ENCODE assay signal across 20 cellular contexts in the genomic region with DNA sequence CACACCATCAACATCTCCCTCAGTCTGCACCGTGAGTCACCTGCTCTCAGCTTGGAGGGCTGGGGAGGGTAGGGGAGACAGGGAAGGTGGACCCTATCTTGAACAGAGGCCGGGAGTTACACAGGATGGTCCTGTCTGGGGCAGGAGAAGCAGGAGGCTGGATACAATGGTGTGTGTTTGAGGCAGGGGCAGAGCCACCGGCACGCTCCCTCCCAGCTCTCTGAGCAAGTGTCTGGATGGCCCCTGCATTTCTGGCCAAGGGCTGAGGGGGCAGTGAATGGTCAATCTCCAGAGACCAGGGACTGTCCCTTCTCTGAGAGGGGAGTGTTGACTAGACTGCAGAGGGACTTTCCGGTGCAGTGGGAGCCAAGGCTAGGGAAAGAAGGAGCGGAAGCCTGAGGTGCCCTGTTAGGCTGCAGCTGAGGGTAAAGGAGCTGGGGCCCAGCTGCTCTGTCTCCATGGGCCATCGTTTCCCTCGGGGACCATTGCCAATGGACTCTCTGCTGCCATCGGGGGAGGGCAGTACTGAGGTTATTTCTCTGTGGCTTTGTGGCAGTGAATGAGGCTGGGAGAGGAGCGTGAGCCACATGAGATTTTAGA. TPM values are rescaled to one million over a fixed set of nuclear protein-coding genes. Genes with fewer than 3 reads are reported as not detected.
A peak's percentile ranks its signal among the peaks of the same experiment; 100 is the strongest.
DNase-seq lines count a peak whose midpoint lies in the region; ATAC-seq and TF ChIP-seq lines count a peak whose summit lies in the region.
"Had no signal": no experiment of that assay in that cellular context is flagged by ENCODE, and none has a peak within 500 bp of the region (broad histone marks: within the 10 kb centered on the region; RNA-seq: fewer than 3 reads in every experiment).

No MANE protein-coding gene starts in this region.

- H3K4me1 ChIP-seq in Panc1 (ENCODE audit: control insufficient read depth, insufficient read depth, low read length) (no peaks in the 10 kb centered on the region), suprapubic skin (peaks cover 75% of the 10 kb centered on the region), A673 (ENCODE audit: insufficient read depth, low read length, poor library complexity, severe bottlenecking) (no peaks in the 10 kb centered on the region)

- H3K4me3 Mint-ChIP-seq in mesothelial cell of epicardium, result no peak overlapping the region
- H3K4me3 Mint-ChIP-seq: activated CD8-positive, alpha-beta T cell treated with anti-CD3 and anti-CD28 coated beads for 36 hours; CD4-positive, alpha-beta memory T cell; GM23338 had no signal

- POLR2A ChIA-PET in Panc1 (lab: Charles Lee) (interaction anchor here (0.6 kb wide), 1 partner anchor 225 kb away, joined by 3 read pairs; no protein-coding TSS in a partner anchor), A673 (lab: Charles Lee; ENCODE audit: low non-redundant PET) (no interaction called here)

- H3K27me3 Mint-ChIP-seq in mesothelial cell of epicardium (ENCODE audit: low read depth), result no peaks in the 10 kb centered on the region
- H3K27me3 Mint-ChIP-seq: activated CD8-positive, alpha-beta T cell treated with anti-CD3 and anti-CD28 coated beads for 36 hours; CD4-positive, alpha-beta memory T cell had no signal

- peaks cover 29% of the 10 kb centered on the region for H3K4me1 Mint-ChIP-seq in mesothelial cell of epicardium

- H3K27me3 ChIP-seq in Panc1 (ENCODE audit: control insufficient read depth, insufficient read depth, low read length) (no peaks in the 10 kb centered on the region), suprapubic skin (no peaks in the 10 kb centered on the region), A673 (replicated peaks; ENCODE audit: insufficient read depth, low read depth, low read length, poor library complexity) (no peaks in the 10 kb centered on the region)
- H3K27me3 ChIP-seq: cardiac muscle cell, SJCRH30 had no signal

- WGBS in suprapubic skin, result 61% methylated on average over 4 of the region's 10 CpGs

- no peaks in the 10 kb centered on the region for H3K9me3 Mint-ChIP-seq in mesothelial cell of epicardium
- H3K9me3 Mint-ChIP-seq: activated CD8-positive, alpha-beta T cell treated with anti-CD3 and anti-CD28 coated beads for 36 hours; CD4-positive, alpha-beta memory T cell; GM23338 had no signal

- H3K36me3 Mint-ChIP-seq in mesothelial cell of epicardium, result peaks cover 24% of the 10 kb centered on the region
- H3K36me3 Mint-ChIP-seq: CD4-positive, alpha-beta memory T cell had no signal

- H3K27ac Mint-ChIP-seq in mesothelial cell of epicardium, result peak overlapping the region; percentile 85
- H3K27ac Mint-ChIP-seq: activated CD8-positive, alpha-beta T cell treated with anti-CD3 and anti-CD28 coated beads for 36 hours; GM23338 had no signal

- in situ Hi-C loops in Panc1 (cut with HindIII; ENCODE audit: low pct_unique_long_range_greater_than_20kb, low sequenced_read_pairs), result no loop called here

- H3K27ac ChIP-seq in Panc1 (ENCODE audit: low read length), result no peak overlapping the region
- H3K27ac ChIP-seq in cingulate gyrus (ENCODE audit: low read depth, low read length), result peak overlapping the region; percentile 67
- H3K27ac ChIP-seq in suprapubic skin, result peak overlapping the region; percentile 5
- no peak overlapping the region for H3K27ac ChIP-seq in A673 (ENCODE audit: low read depth, low read length, poor library complexity, severe bottlenecking)
- H3K27ac ChIP-seq: cardiac muscle cell, epithelial cell of prostate, SJCRH30 had no signal

- peak; percentile 50; the same call in 1 of the 2 replicates for ATAC-seq in Panc1
- ATAC-seq in HG03159 (IDR thresholded peaks at IDR 0.05; ENCODE audit: unreplicated experiment), result no peak
- ATAC-seq: activated CD8-positive, alpha-beta T cell treated with anti-CD3 and anti-CD28 coated beads for 36 hours; GM23338 had no signal

- TF ChIP-seq CTCF in Panc1 (IDR thresholded peaks at IDR 0.05) (no peak), mesothelial cell of epicardium (IDR thresholded peaks at IDR 0.05; ENCODE audit: unreplicated experiment) (no peak), suprapubic skin (IDR thresholded peaks at IDR 0.05) (no peak), A673 (conservative IDR thresholded peaks at IDR 0.05; ENCODE audit: low read depth, low read length) (no peak)

- CTCF ChIA-PET in Panc1 (lab: Charles Lee) (interaction anchor here (0.5 to 0.7 kb wide), 4 partner anchors 36 to 388 kb away, joined by 3 to 14 read pairs (median 6); no protein-coding TSS in a partner anchor), A673 (lab: Charles Lee) (interaction anchor here (1.1 kb wide), 1 partner anchor 21 kb away, joined by 3 read pairs; no protein-coding TSS in a partner anchor)

- BruUV-seq in Panc1 (replicated peaks; lab: Mats Ljungman, UMichigan), result no TSS peak
- no TSS peak for BruUV-seq in A673 (replicated peaks; lab: Mats Ljungman, UMichigan)

- DNase-seq in Panc1 (ENCODE audit: low read depth, low spot score), result no peak
- no peak for DNase-seq in mesothelial cell of epicardium (ENCODE audit: low spot score in 2 of 2, unreplicated experiment in 2 of 2)
- DNase-seq in suprapubic skin (ENCODE audit: low spot score in 2 of 2), result no peak
- DNase-seq in A673 (ENCODE audit: low spot score), result no peak
- no peak for DNase-seq in dermis blood vessel endothelial cell
- DNase-seq in NCI-H510A (lab: John Stamatoyannopoulos, UW), result no peak
- DNase-seq: activated CD8-positive, alpha-beta T cell treated with anti-CD3 and anti-CD28 coated beads for 36 hours; activated gamma-delta T cell treated with Interleukin-2 at 50 U/mL for 16 hours; CD4-positive, alpha-beta memory T cell; mammary epithelial cell; NCI-H2081; NCI-H82 had no signal

- H3K9me3 ChIP-seq in Panc1 (ENCODE audit: control insufficient read depth, insufficient read depth, low read depth, low read length), result no peaks in the 10 kb centered on the region
- H3K9me3 ChIP-seq in suprapubic skin, result no peaks in the 10 kb centered on the region
- H3K9me3 ChIP-seq in A673 (ENCODE audit: low read depth, low read length, poor library complexity, severe bottlenecking), result no peaks in the 10 kb centered on the region
- H3K9me3 ChIP-seq: SJCRH30 had no signal

- TF ChIP-seq EP300 in suprapubic skin (IDR thresholded peaks at IDR 0.05), result no peak

- TF ChIP-seq POLR2A in suprapubic skin (IDR thresholded peaks at IDR 0.05), result no peak

- H3K36me3 ChIP-seq in Panc1 (ENCODE audit: control insufficient read depth, insufficient read depth, low read length), result no peaks in the 10 kb centered on the region
- peaks cover 62% of the 10 kb centered on the region for H3K36me3 ChIP-seq in suprapubic skin
- H3K36me3 ChIP-seq in A673 (ENCODE audit: insufficient read depth, low read length, poor library complexity, severe bottlenecking), result peaks cover 17% of the 10 kb centered on the region

- H3K4me3 ChIP-seq in Panc1 (ENCODE audit: low read depth in 2 of 2, low read length in 2 of 2) (no peak overlapping the region), suprapubic skin (no peak overlapping the region), A673 (ENCODE audit: low read depth, low read length, poor library complexity, severe bottlenecking) (no peak overlapping the region)
- H3K4me3 ChIP-seq: cardiac muscle cell, GM23338, SJCRH30 had no signal

- intact Hi-C loops in Panc1 (cut with micrococcal nuclease; ENCODE audit: unreplicated experiment) (no loop called here), A673 (cut with micrococcal nuclease; ENCODE audit: unreplicated experiment) (no loop called here)

RNA-seq across cellular contexts. Expression of a gene that starts 1.9 kb away (rescaled TPM):
- total RNA-seq in Panc1 (2021; ENCODE audit: unreplicated experiment) (not detected), mesothelial cell of epicardium (not detected in 3 replicates), suprapubic skin (not detected), A673 (2021) (not detected in 2 replicates), dermis blood vessel endothelial cell (not detected in 2 replicates)
- polyA plus RNA-seq in Panc1 (2012; ENCODE audit: insufficient read length), result not detected
- total RNA-seq: activated CD8-positive, alpha-beta T cell treated with anti-CD3 and anti-CD28 coated beads for 36 hours; cardiac muscle cell; CD4-positive, alpha-beta memory T cell; GM23338; M059J; mammary epithelial cell; posterior vena cava had no signal
- polyA plus RNA-seq: cardiac muscle cell; CD4-positive, alpha-beta memory T cell; mammary epithelial cell had no signal

RNA-seq across cellular contexts. Expression of a gene that starts 17.3 kb away (rescaled TPM):
- 9.0 TPM for total RNA-seq in Panc1 (2021; ENCODE audit: unreplicated experiment)
- polyA plus RNA-seq in Panc1 (2012; ENCODE audit: insufficient read length), result 28.2 TPM
- total RNA-seq in mesothelial cell of epicardium, result 229 to 253 TPM (median 243 TPM) in 3 replicates
- 100 to 1,000 TPM in 2 of 4 donors, 10 to 100 TPM in 2; 83.1 to 149 (median 106) TPM for total RNA-seq in suprapubic skin
- 31.0 and 43.6 TPM in 2 replicates for total RNA-seq in A673 (2021)
- 1.7 and 3.2 TPM in 2 replicates for total RNA-seq in dermis blood vessel endothelial cell

RNA-seq across cellular contexts. Expression of a gene that starts 34.4 kb away (rescaled TPM):
- 52.3 TPM for total RNA-seq in Panc1 (2021; ENCODE audit: unreplicated experiment)
- 68.8 TPM for polyA plus RNA-seq in Panc1 (2012; ENCODE audit: insufficient read length)
- total RNA-seq in mesothelial cell of epicardium, result 151 to 167 TPM (median 160 TPM) in 3 replicates
- total RNA-seq in suprapubic skin, result 100 to 1,000 TPM; 140 to 348 (median 183) TPM
- total RNA-seq in A673 (2021), result 96.3 and 111 TPM in 2 replicates
- 39.6 and 40.5 TPM in 2 replicates for total RNA-seq in dermis blood vessel endothelial cell
- total RNA-seq: M059J had no signal

RNA-seq across cellular contexts. Expression of a gene that starts 56.6 kb away (rescaled TPM):
- total RNA-seq in Panc1 (2021; ENCODE audit: unreplicated experiment), result 13.9 TPM
- 22.8 TPM for polyA plus RNA-seq in Panc1 (2012; ENCODE audit: insufficient read length)
- 52.7 to 53.7 TPM (median 52.9 TPM) in 3 replicates for total RNA-seq in mesothelial cell of epicardium
- 10 to 100 TPM; 28.2 to 52.5 (median 36.9) TPM for total RNA-seq in suprapubic skin
- 58.0 and 61.8 TPM in 2 replicates for total RNA-seq in A673 (2021)
- total RNA-seq in dermis blood vessel endothelial cell, result 9.6 and 26.9 TPM in 2 replicates

Comparison
In these comparisons a context has a peak if more than half of its experiments do, and no peak if none do; other contexts are left out.
1. H3K27ac ChIP-seq: peak in cingulate gyrus (single experiment) and suprapubic skin (single experiment); none in Panc1 (single experiment) and A673 (single experiment).